ENCODE assay signal across 13 cellular contexts in the genomic region with DNA sequence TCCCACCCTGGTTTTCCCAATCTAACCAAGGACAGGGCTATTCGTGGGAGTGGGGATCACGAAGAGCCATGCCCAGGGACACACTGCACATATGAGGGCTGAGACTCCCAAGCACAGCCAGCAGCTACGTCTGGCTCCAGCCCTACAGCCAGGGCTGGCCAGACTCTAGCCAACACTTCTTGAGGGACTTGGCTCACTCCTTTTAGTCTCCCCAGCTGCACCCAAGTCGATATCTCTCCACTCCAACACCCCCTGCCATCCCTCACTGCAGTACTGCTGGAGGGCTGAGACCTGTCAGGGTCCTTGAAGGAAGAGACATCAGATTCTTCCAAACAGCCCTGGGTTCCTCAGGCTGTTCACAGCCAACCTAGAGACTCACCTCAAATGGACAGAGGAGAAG.
DNase-seq lines count a peak whose midpoint lies in the region; ATAC-seq and TF ChIP-seq lines count a peak whose summit lies in the region.
"Had no signal": no experiment of that assay in that cellular context is flagged by ENCODE, and none has a peak within 500 bp of the region (broad histone marks: within the 10 kb centered on the region; RNA-seq: fewer than 3 reads in every experiment).

No MANE protein-coding gene starts in this region.

- peaks cover 7% of the 10 kb centered on the region for H3K36me3 Mint-ChIP-seq in IgD-negative memory B cell
- peaks cover 9% of the 10 kb centered on the region for H3K36me3 Mint-ChIP-seq in activated naive CD8-positive, alpha-beta T cell
- H3K36me3 Mint-ChIP-seq in stimulated activated memory B cell treated with anti-CD40 and anti-IgM and Interleukin-4, amounts not matched to agents 10 μg/mL and 1 μg/mL and 100 μg/mL, for 72 hours: peaks cover 95% of the 10 kb centered on the region

- H3K27ac ChIP-seq in right atrium auricular region (peak overlapping the region; percentile 94 to 96), uterus (peak overlapping the region in 1 of 2 donors; percentile 28)

- H3K27me3 Mint-ChIP-seq in IgD-negative memory B cell: no peaks in the 10 kb centered on the region
- no peaks in the 10 kb centered on the region for H3K27me3 Mint-ChIP-seq in activated naive CD8-positive, alpha-beta T cell
- no peaks in the 10 kb centered on the region for H3K27me3 Mint-ChIP-seq in stimulated activated memory B cell treated with anti-CD40 and anti-IgM and Interleukin-4, amounts not matched to agents 10 μg/mL and 1 μg/mL and 100 μg/mL, for 72 hours
- H3K27me3 Mint-ChIP-seq: activated naive CD8-positive, alpha-beta T cell treated with anti-CD3 and anti-CD28 coated beads, Interleukin-2, amount 10 ng/mL, durations not matched to agents 7 days and 5 days had no signal

- peak overlapping the region in 1 of 2 donors; percentile 16 for H3K4me3 ChIP-seq in right atrium auricular region
- no peak overlapping the region for H3K4me3 ChIP-seq in uterus

- H3K27me3 ChIP-seq in right atrium auricular region: no peaks in the 10 kb centered on the region
- no peaks in the 10 kb centered on the region for H3K27me3 ChIP-seq in uterus

- no peak for TF ChIP-seq POLR2A in uterus (IDR thresholded peaks at IDR 0.05)

- peaks cover 64 to 70% (median 65%) of the 10 kb centered on the region in 3 donors for H3K4me1 Mint-ChIP-seq in IgD-negative memory B cell
- H3K4me1 Mint-ChIP-seq in activated naive CD8-positive, alpha-beta T cell (ENCODE audit: low read depth): peaks cover 75% of the 10 kb centered on the region
- H3K4me1 Mint-ChIP-seq in stimulated activated memory B cell treated with anti-CD40 and anti-IgM and Interleukin-4, amounts not matched to agents 10 μg/mL and 1 μg/mL and 100 μg/mL, for 72 hours: peaks cover 90% of the 10 kb centered on the region

- H3K27ac Mint-ChIP-seq in IgD-negative memory B cell: peak overlapping the region; percentile 78 to 90 (median 88)
- H3K27ac Mint-ChIP-seq in activated naive CD8-positive, alpha-beta T cell: peak overlapping the region; percentile 95
- H3K27ac Mint-ChIP-seq in stimulated activated memory B cell treated with anti-CD40 and anti-IgM and Interleukin-4, amounts not matched to agents 10 μg/mL and 1 μg/mL and 100 μg/mL, for 72 hours: peak overlapping the region; percentile 68
- H3K27ac Mint-ChIP-seq: activated naive CD8-positive, alpha-beta T cell treated with anti-CD3 and anti-CD28 coated beads, Interleukin-2, amount 10 ng/mL, durations not matched to agents 7 days and 5 days had no signal

- DNase-seq in right atrium auricular region (ENCODE audit: low spot score) (peak; percentile 54), uterus (no peak), HK-2 (ENCODE audit: unreplicated experiment) (no peak), HEK293T (ENCODE audit: extremely low spot score) (no peak)
- DNase-seq: activated naive CD8-positive, alpha-beta T cell treated with anti-CD3 and anti-CD28 coated beads, Interleukin-2, amount 10 ng/mL, durations not matched to agents 7 days and 5 days; mesendoderm; NCI-H1694; NCI-H524 treated with DMSO at 0.1 percent for 48 hours; T-helper 1 cell had no signal

- CTCF ChIA-PET in HEK293T (lab: Yijun Ruan, JAX): no interaction called here

- H3K4me3 Mint-ChIP-seq in IgD-negative memory B cell: peak overlapping the region in 2 of 4 donors; percentile 52 to 70
- H3K4me3 Mint-ChIP-seq in activated naive CD8-positive, alpha-beta T cell: no peak overlapping the region
- no peak overlapping the region for H3K4me3 Mint-ChIP-seq in stimulated activated memory B cell treated with anti-CD40 and anti-IgM and Interleukin-4, amounts not matched to agents 10 μg/mL and 1 μg/mL and 100 μg/mL, for 72 hours
- H3K4me3 Mint-ChIP-seq: activated naive CD8-positive, alpha-beta T cell treated with anti-CD3 and anti-CD28 coated beads, Interleukin-2, amount 10 ng/mL, durations not matched to agents 7 days and 5 days had no signal

- TF ChIP-seq CTCF in right atrium auricular region (IDR thresholded peaks at IDR 0.05) (no peak), uterus (IDR thresholded peaks at IDR 0.05) (no peak)

- H3K36me3 ChIP-seq in right atrium auricular region (peaks cover 92% of the 10 kb centered on the region), uterus (no peaks in the 10 kb centered on the region)

- ATAC-seq in stimulated activated memory B cell treated with anti-CD40 and anti-IgM and Interleukin-4, amounts not matched to agents 10 μg/mL and 1 μg/mL and 100 μg/mL, for 72 hours: no peak
- no peak for ATAC-seq in GM21529 (IDR thresholded peaks at IDR 0.05; ENCODE audit: unreplicated experiment)

- H3K4me1 ChIP-seq in right atrium auricular region (peaks cover 0 to 98% of the 10 kb centered on the region in 2 donors), uterus (peaks cover 37 to 42% of the 10 kb centered on the region in 2 donors)

- POLR2A ChIA-PET in HEK293T (lab: Yijun Ruan, JAX): no interaction called here

- H3K9me3 Mint-ChIP-seq in IgD-negative memory B cell: no peaks in the 10 kb centered on the region
- no peaks in the 10 kb centered on the region for H3K9me3 Mint-ChIP-seq in activated naive CD8-positive, alpha-beta T cell (ENCODE audit: low read depth)
- no peaks in the 10 kb centered on the region for H3K9me3 Mint-ChIP-seq in stimulated activated memory B cell treated with anti-CD40 and anti-IgM and Interleukin-4, amounts not matched to agents 10 μg/mL and 1 μg/mL and 100 μg/mL, for 72 hours
- H3K9me3 Mint-ChIP-seq: activated naive CD8-positive, alpha-beta T cell treated with anti-CD3 and anti-CD28 coated beads, Interleukin-2, amount 10 ng/mL, durations not matched to agents 7 days and 5 days had no signal

- H3K9me3 ChIP-seq in right atrium auricular region (no peaks in the 10 kb centered on the region), uterus (no peaks in the 10 kb centered on the region)

- intact Hi-C loops in uterus (cut with DNase I; ENCODE audit: low total_unique reads): no loop called here

TF ChIP-seq in HEK293T, 16 proteins besides CTCF, POLR2A, EP300 and RAD21:
- no peak for TF ChIP-seq LEF1 (IDR thresholded peaks at IDR 0.05; ENCODE audit: borderline replicate concordance)
- TF ChIP-seq NFRKB (IDR thresholded peaks at IDR 0.05): no peak
